In the genomic region with DNA sequence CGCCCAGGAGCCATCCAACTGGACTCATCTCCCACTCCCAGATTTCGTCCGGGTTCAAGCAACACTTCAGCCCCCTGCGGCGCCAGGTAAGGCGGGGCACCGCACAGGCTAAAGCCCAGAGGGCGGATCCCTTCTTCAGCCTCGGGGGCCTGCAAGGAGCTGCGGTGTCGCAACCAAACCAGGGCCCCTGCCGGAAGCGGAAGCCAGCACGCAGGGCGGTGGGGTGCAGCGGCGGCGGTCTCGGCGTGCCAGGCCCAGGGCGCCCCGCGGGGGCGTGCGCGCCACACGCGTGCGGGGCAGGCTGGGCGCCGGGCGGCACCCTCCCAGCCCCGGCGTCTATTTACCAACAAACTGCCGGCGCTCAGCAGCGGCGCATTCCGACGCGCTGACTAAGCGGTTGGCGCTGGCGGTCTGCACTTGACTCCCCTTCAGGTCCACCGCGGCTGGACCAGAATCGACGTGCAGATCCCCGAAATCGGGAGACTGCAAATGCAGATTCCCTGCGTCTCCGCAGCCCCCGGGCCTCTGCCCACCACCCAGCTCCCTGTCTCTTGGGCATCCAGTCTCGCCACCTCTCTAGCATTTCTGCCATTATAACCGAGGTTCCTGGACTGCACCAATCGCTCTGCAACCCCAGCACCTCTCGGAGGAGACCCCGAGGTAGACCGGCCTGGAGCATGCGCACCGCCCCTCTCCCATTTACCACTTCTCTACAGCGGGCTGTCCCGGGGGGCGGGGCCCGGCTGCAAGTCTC, we compare ENCODE assay signal across 1 cellular context.
TF ChIP-seq lines count a peak whose summit lies in the region.

No MANE protein-coding gene starts in this region.

TF ChIP-seq in IMR-90, 13 proteins besides CTCF, POLR2A, EP300 and RAD21 (continued from another document):
- TF ChIP-seq, protein P1, sequence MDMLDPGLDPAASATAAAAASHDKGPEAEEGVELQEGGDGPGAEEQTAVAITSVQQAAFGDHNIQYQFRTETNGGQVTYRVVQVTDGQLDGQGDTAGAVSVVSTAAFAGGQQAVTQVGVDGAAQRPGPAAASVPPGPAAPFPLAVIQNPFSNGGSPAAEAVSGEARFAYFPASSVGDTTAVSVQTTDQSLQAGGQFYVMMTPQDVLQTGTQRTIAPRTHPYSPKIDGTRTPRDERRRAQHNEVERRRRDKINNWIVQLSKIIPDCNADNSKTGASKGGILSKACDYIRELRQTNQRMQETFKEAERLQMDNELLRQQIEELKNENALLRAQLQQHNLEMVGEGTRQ (IDR thresholded peaks at IDR 0.05; ENCODE audit: low read depth, low read length) = no peak
- TF ChIP-seq CEBPB (IDR thresholded peaks at IDR 0.05; ENCODE audit: low read depth, low read length) = peak; percentile 88
- TF ChIP-seq NFE2L2 (IDR thresholded peaks at IDR 0.05; ENCODE audit: low read depth, low read length) = no peak
- no peak for TF ChIP-seq CHD1 (IDR thresholded peaks at IDR 0.05; ENCODE audit: low read depth, low read length)
- peak; percentile 38; the same call in 1 of the 2 replicates for TF ChIP-seq MAZ (IDR thresholded peaks at IDR 0.05; ENCODE audit: borderline replicate concordance, low read depth, low read length)
- TF ChIP-seq MXI1 (IDR thresholded peaks at IDR 0.05; ENCODE audit: borderline replicate concordance, low read depth, low read length) = no peak
- TF ChIP-seq BHLHE40 (IDR thresholded peaks at IDR 0.05; ENCODE audit: low read depth, low read length) = peak; percentile 92
- peak; percentile 47; the same call in 1 of the 2 replicates for TF ChIP-seq FOS (IDR thresholded peaks at IDR 0.05; ENCODE audit: low read depth, low read length)
- TF ChIP-seq MAFK (IDR thresholded peaks at IDR 0.05; ENCODE audit: low read depth, low read length) = no peak
- no peak for TF ChIP-seq RFX5 (IDR thresholded peaks at IDR 0.05; ENCODE audit: low read depth, low read length)
- TF ChIP-seq, protein P2, sequence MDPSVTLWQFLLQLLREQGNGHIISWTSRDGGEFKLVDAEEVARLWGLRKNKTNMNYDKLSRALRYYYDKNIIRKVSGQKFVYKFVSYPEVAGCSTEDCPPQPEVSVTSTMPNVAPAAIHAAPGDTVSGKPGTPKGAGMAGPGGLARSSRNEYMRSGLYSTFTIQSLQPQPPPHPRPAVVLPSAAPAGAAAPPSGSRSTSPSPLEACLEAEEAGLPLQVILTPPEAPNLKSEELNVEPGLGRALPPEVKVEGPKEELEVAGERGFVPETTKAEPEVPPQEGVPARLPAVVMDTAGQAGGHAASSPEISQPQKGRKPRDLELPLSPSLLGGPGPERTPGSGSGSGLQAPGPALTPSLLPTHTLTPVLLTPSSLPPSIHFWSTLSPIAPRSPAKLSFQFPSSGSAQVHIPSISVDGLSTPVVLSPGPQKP (IDR thresholded peaks at IDR 0.05; ENCODE audit: borderline replicate concordance, low read depth, low read length) = no peak
- TF ChIP-seq SMC3 (IDR thresholded peaks at IDR 0.05; ENCODE audit: low read depth, low read length) = no peak
